Comparison of ENCODE assay signal across 20 cellular contexts in genomic region chrX:106341823-106342222, GRCh38.
"Had no signal": no experiment of that assay in that cellular context is flagged by ENCODE, and none has a peak within 500 bp of the region (broad histone marks: within the 10 kb centered on the region; RNA-seq: fewer than 3 reads in every experiment).

No MANE protein-coding gene starts in this region.

- ATAC-seq: activated CD4-positive, CD25-positive, alpha-beta regulatory T cell treated with anti-CD3 and anti-CD28 coated beads, Interleukin-2, amount 50 U/mL, for 24 hours; activated CD8-positive, alpha-beta T cell treated with anti-CD3 and anti-CD28 coated beads, Interleukin-2, amount 10 ng/mL, durations not matched to agents 7 days and 5 days; gastroesophageal sphincter; heart left ventricle; naive thymus-derived CD4-positive, alpha-beta T cell; stimulated activated naive CD8-positive, alpha-beta T cell treated with anti-CD3 and anti-CD28 coated beads, Interleukin-15, amount 100 ng/mL, for 72 hours had no signal

- H3K36me3 ChIP-seq: gastroesophageal sphincter, heart left ventricle, prostate gland, right atrium auricular region, suprapubic skin, transverse colon, uterus had no signal

- H3K27me3 ChIP-seq: gastroesophageal sphincter, heart left ventricle, right atrium auricular region, suprapubic skin, transverse colon had no signal

- H3K4me1 ChIP-seq: gastroesophageal sphincter, heart left ventricle, prostate gland, right atrium auricular region, suprapubic skin, transverse colon, uterus had no signal

- H3K9me3 ChIP-seq: gastroesophageal sphincter, prostate gland, suprapubic skin, transverse colon, uterus had no signal

- H3K4me3 ChIP-seq: gastroesophageal sphincter, heart left ventricle, prostate gland, right atrium auricular region, suprapubic skin, transverse colon, uterus had no signal

- H3K27ac ChIP-seq: gastroesophageal sphincter, heart left ventricle, prostate gland, right atrium auricular region, suprapubic skin, transverse colon, uterus had no signal

- DNase-seq: activated CD4-positive, alpha-beta T cell treated with anti-CD3 and anti-CD28 coated beads, Interleukin-2, amount 10 ng/mL, durations not matched to agents 7 days and 5 days; activated CD8-positive, alpha-beta T cell treated with anti-CD3 and anti-CD28 coated beads, Interleukin-2, amount 10 ng/mL, durations not matched to agents 7 days and 5 days; activated naive CD4-positive, alpha-beta T cell treated with anti-CD3 and anti-CD28 coated beads for 36 hours; activated T-cell treated with anti-CD3 and anti-CD28 coated beads, Interleukin-2, amount 50 U/mL, for 24 hours; anterior cingulate cortex; cerebellar nuclear complex; cortex of kidney; erythroblast; heart left ventricle; mesenchymal stem cell; naive thymus-derived CD4-positive, alpha-beta T cell; stimulated activated naive CD8-positive, alpha-beta T cell treated with anti-CD3 and anti-CD28 coated beads, Interleukin-15, amount 100 ng/mL, for 72 hours; transverse colon; uterus had no signal

- FAIRE-seq: endometrium had no signal
